30 cellular contexts compared by ENCODE assay signal in genomic region chr6:93584280-93584679, GRCh38.
"Had no signal": no experiment of that assay in that cellular context is flagged by ENCODE, and none has a peak within 500 bp of the region (broad histone marks: within the 10 kb centered on the region; RNA-seq: fewer than 3 reads in every experiment).

No MANE protein-coding gene starts in this region.

- H3K27me3 Mint-ChIP-seq: naive thymus-derived CD4-positive, alpha-beta T cell; stimulated activated memory B cell treated with anti-CD40 and anti-IgM and Interleukin-4, amounts not matched to agents 10 μg/mL and 1 μg/mL and 100 μg/mL, for 72 hours; stimulated activated naive CD8-positive, alpha-beta T cell treated with anti-CD3 and anti-CD28 coated beads, Interleukin-15, amount 100 ng/mL, for 72 hours; type B pancreatic cell had no signal

- DNase-seq: naive thymus-derived CD4-positive, alpha-beta T cell; natural killer cell; nucleus accumbens; pancreas; right cardiac atrium; right lobe of liver; sigmoid colon; spleen; stimulated activated CD4-positive, alpha-beta T cell treated with anti-CD3 and anti-CD28 coated beads, Interleukin-12 subunit alpha, Interleukin-12 subunit beta, amount 100 ng/mL, for 4 hours; stimulated activated CD4-positive, alpha-beta T cell treated with anti-CD3 and anti-CD28 coated beads, Interleukin-1b, Interleukin-23, amount 100 ng/mL, for 48 hours; stimulated activated CD4-positive, alpha-beta T cell treated with anti-CD3 and anti-CD28 coated beads, Interleukin-4, amount 100 ng/mL, for 1 hour; stimulated activated CD4-positive, alpha-beta T cell treated with anti-CD3 and anti-CD28 coated beads, Interleukin-4, amount 100 ng/mL, for 4 hours; stimulated activated CD8-positive, alpha-beta memory T cell treated with anti-CD3 and anti-CD28 coated beads, Interleukin-4, amount 100 ng/mL, for 48 hours; stimulated activated naive CD4-positive, alpha-beta T cell; stimulated activated naive CD8-positive, alpha-beta T cell treated with anti-CD3 and anti-CD28 coated beads, Interleukin-15, amount 100 ng/mL, for 72 hours; stimulated activated naive CD8-positive, alpha-beta T cell treated with anti-CD3 and anti-CD28 coated beads, Interleukin-15, Interleukin-2, amounts not matched to agents 100 U/mL and 50 U/mL, for 24 hours; substantia nigra; testis; tibial artery; transverse colon; upper lobe of right lung; uterus had no signal

- H3K4me3 Mint-ChIP-seq: naive thymus-derived CD4-positive, alpha-beta T cell; natural killer cell; nephron; stimulated activated memory B cell treated with anti-CD40 and anti-IgM and Interleukin-4, amounts not matched to agents 10 μg/mL and 1 μg/mL and 100 μg/mL, for 72 hours; stimulated activated naive CD8-positive, alpha-beta T cell treated with anti-CD3 and anti-CD28 coated beads, Interleukin-15, amount 100 ng/mL, for 72 hours; type B pancreatic cell had no signal

- H3K4me3 ChIP-seq: pancreas, prostate gland, right lobe of liver, sigmoid colon, skin epidermis, smooth muscle cell, spleen, suprapubic skin, testis, tibial artery, transverse colon, upper lobe of right lung, uterus had no signal

- H3K27ac ChIP-seq: neutrophil, pancreas, prostate gland, right lobe of liver, sigmoid colon, skin epidermis, spleen, suprapubic skin, testis, tibial artery, transverse colon, upper lobe of right lung, uterus had no signal

- H3K27me3 ChIP-seq: neutrophil, pancreas, right lobe of liver, sigmoid colon, spleen, suprapubic skin, testis, tibial artery, transverse colon, upper lobe of right lung, uterus had no signal

- H3K9me3 Mint-ChIP-seq: nephron, type B pancreatic cell had no signal

- H3K27ac Mint-ChIP-seq: naive thymus-derived CD4-positive, alpha-beta T cell; natural killer cell; stimulated activated memory B cell treated with anti-CD40 and anti-IgM and Interleukin-4, amounts not matched to agents 10 μg/mL and 1 μg/mL and 100 μg/mL, for 72 hours; stimulated activated naive CD8-positive, alpha-beta T cell treated with anti-CD3 and anti-CD28 coated beads, Interleukin-15, amount 100 ng/mL, for 72 hours; type B pancreatic cell had no signal

- H3K9me3 ChIP-seq: neutrophil, pancreas, prostate gland, right lobe of liver, sigmoid colon, spleen, suprapubic skin, testis, tibial artery, transverse colon, upper lobe of right lung, uterus had no signal

- ATAC-seq: naive thymus-derived CD4-positive, alpha-beta T cell; natural killer cell; pancreas; right cardiac atrium; right lobe of liver; stimulated activated memory B cell treated with anti-CD40 and anti-IgM and Interleukin-4, amounts not matched to agents 10 μg/mL and 1 μg/mL and 100 μg/mL, for 72 hours; stimulated activated naive CD8-positive, alpha-beta T cell treated with anti-CD3 and anti-CD28 coated beads, Interleukin-15, amount 100 ng/mL, for 72 hours; stimulated activated naive CD8-positive, alpha-beta T cell treated with anti-CD3 and anti-CD28 coated beads, Interleukin-15, Interleukin-2, amounts not matched to agents 100 U/mL and 50 U/mL, for 24 hours; upper lobe of right lung had no signal

- H3K4me1 Mint-ChIP-seq: naive thymus-derived CD4-positive, alpha-beta T cell; natural killer cell; nephron; stimulated activated memory B cell treated with anti-CD40 and anti-IgM and Interleukin-4, amounts not matched to agents 10 μg/mL and 1 μg/mL and 100 μg/mL, for 72 hours; stimulated activated naive CD8-positive, alpha-beta T cell treated with anti-CD3 and anti-CD28 coated beads, Interleukin-15, amount 100 ng/mL, for 72 hours had no signal

- H3K4me2 ChIP-seq: smooth muscle cell had no signal

- H3K4me1 ChIP-seq: pancreas, prostate gland, right lobe of liver, spleen, suprapubic skin, testis, tibial artery, transverse colon, upper lobe of right lung, uterus had no signal

- H3K36me3 ChIP-seq: neutrophil, pancreas, prostate gland, right lobe of liver, sigmoid colon, spleen, suprapubic skin, tibial artery, transverse colon, upper lobe of right lung had no signal

- H3K36me3 Mint-ChIP-seq: naive thymus-derived CD4-positive, alpha-beta T cell; natural killer cell; stimulated activated memory B cell treated with anti-CD40 and anti-IgM and Interleukin-4, amounts not matched to agents 10 μg/mL and 1 μg/mL and 100 μg/mL, for 72 hours; type B pancreatic cell had no signal
